ENCODE assay signal across 1 cellular context in the genomic region with DNA sequence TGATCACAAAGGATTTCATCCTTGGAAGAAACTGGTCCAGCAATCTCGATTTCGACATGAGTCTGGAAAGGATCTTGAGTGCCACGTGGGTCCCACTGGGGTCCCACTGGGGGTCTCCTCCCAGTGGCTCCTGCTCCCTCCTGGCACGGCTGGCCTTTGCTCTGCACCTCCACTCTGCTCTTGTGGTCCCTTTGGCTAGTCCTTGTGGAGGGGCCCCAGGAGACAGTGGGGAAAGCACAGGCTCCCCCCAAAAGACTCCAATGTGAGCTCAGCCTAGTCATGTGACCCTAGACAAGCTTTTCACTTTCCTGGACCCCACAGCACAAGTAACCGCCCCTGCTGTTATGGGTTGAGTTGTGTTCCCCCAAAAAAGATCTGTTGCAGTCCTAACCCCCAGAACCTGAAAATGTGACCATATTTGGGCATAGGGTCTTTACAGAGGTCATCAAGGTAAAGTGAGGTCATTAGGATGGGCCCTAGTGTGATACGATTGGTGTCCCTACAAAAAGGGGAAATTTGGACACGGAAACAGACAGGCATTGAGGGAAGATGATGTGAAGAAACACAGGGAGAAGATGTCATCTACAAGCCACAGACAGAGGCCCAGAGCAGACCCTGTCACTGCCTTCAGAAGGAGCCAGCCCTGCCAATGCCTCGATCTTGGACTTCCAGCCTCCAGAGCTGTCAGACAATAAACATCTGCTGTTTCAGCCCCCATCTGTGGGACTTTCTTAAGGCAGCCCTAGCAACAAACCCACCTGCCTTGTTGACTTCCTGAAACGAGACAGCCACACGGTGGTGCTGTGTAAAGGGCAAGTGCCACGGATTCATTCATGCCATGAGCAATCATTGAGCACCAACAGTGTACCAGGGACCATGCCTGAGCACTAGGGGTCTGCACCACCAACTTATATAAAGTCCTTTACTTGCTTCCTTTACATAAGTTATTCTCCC.
TF ChIP-seq lines count a peak whose summit lies in the region.

No MANE protein-coding gene starts in this region.

TF ChIP-seq in HepG2, 621 proteins besides CTCF, POLR2A, EP300 and RAD21:
- TF ChIP-seq STAG1 (CRISPR knock-in tag; IDR thresholded peaks at IDR 0.05) (peak; percentile 38; the same call in 1 of the 2 replicates), FOXA3 (CRISPR knock-in tag; IDR thresholded peaks at IDR 0.05) (peak; percentile 65; the same call in 1 of the 2 replicates), ETV5 (CRISPR knock-in tag; IDR thresholded peaks at IDR 0.05; ENCODE audit: borderline replicate concordance) (peak; percentile 29; the same call in 1 of the 2 replicates), FOXO1 (CRISPR knock-in tag; IDR thresholded peaks at IDR 0.05) (0 out of 2 replicates have a peak, but pooled peaks have one; percentile 11), ZKSCAN8 (CRISPR knock-in tag; IDR thresholded peaks at IDR 0.05; ENCODE audit: borderline replicate concordance) (peak; percentile 100), PRMT3 (CRISPR knock-in tag; IDR thresholded peaks at IDR 0.05; ENCODE audit: borderline replicate concordance, low read depth) (no peak), SRF (IDR thresholded peaks at IDR 0.05; ENCODE audit: low read depth, low read length) (peak; percentile 84), ZNF781 (CRISPR knock-in tag; IDR thresholded peaks at IDR 0.05; ENCODE audit: borderline replicate concordance, not compliant biosample characterization) (no peak), FOXA1 (IDR thresholded peaks at IDR 0.05) (no peak), FOXA1 (CRISPR knock-in tag; IDR thresholded peaks at IDR 0.05) (peak; percentile 73), FOXK1 (CRISPR knock-in tag; IDR thresholded peaks at IDR 0.05; ENCODE audit: borderline replicate concordance, low read depth) (peak; percentile 32; the same call in 1 of the 2 replicates), TEAD3 (CRISPR knock-in tag; optimal IDR thresholded peaks at IDR 0.05; ENCODE audit: borderline replicate concordance) (peak; percentile 45)
- TF ChIP-seq, protein P1, sequence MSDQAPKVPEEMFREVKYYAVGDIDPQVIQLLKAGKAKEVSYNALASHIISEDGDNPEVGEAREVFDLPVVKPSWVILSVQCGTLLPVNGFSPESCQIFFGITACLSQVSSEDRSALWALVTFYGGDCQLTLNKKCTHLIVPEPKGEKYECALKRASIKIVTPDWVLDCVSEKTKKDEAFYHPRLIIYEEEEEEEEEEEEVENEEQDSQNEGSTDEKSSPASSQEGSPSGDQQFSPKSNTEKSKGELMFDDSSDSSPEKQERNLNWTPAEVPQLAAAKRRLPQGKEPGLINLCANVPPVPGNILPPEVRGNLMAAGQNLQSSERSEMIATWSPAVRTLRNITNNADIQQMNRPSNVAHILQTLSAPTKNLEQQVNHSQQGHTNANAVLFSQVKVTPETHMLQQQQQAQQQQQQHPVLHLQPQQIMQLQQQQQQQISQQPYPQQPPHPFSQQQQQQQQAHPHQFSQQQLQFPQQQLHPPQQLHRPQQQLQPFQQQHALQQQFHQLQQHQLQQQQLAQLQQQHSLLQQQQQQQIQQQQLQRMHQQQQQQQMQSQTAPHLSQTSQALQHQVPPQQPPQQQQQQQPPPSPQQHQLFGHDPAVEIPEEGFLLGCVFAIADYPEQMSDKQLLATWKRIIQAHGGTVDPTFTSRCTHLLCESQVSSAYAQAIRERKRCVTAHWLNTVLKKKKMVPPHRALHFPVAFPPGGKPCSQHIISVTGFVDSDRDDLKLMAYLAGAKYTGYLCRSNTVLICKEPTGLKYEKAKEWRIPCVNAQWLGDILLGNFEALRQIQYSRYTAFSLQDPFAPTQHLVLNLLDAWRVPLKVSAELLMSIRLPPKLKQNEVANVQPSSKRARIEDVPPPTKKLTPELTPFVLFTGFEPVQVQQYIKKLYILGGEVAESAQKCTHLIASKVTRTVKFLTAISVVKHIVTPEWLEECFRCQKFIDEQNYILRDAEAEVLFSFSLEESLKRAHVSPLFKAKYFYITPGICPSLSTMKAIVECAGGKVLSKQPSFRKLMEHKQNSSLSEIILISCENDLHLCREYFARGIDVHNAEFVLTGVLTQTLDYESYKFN (CRISPR knock-in tag; conservative IDR thresholded peaks at IDR 0.05), result no peak
- TF ChIP-seq, protein P2, sequence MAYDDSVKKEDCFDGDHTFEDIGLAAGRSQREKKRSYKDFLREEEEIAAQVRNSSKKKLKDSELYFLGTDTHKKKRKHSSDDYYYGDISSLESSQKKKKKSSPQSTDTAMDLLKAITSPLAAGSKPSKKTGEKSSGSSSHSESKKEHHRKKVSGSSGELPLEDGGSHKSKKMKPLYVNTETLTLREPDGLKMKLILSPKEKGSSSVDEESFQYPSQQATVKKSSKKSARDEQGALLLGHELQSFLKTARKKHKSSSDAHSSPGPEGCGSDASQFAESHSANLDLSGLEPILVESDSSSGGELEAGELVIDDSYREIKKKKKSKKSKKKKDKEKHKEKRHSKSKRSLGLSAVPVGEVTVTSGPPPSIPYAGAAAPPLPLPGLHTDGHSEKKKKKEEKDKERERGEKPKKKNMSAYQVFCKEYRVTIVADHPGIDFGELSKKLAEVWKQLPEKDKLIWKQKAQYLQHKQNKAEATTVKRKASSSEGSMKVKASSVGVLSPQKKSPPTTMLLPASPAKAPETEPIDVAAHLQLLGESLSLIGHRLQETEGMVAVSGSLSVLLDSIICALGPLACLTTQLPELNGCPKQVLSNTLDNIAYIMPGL (CRISPR knock-in tag; IDR thresholded peaks at IDR 0.05; ENCODE audit: borderline replicate concordance in 1 of 2, low read depth in 1 of 2), result peak in 1 of 2 experiments; percentile 50; a peak in 1 of 4 replicates
